In the genomic region with DNA sequence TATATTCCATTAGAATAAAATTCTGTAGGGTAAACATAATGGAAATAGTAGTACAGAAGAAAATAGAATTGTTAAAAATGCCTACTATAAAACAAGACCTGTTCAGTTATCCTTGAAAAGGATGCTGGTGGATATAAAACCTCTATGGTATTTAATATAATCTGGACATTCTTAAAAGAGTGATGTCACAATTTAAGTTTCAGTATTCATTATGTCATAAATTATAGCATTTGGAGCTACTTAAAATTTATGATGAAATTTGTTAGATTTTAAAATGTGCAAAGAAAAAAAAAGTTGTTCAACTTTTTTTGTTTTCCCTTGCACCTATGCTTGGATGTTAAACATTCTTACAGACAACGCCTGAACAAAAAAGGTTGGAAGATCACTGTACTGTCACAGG, we compare ENCODE assay signal across 33 cellular contexts.
"Had no signal": no experiment of that assay in that cellular context is flagged by ENCODE, and none has a peak within 500 bp of the region (broad histone marks: within the 10 kb centered on the region; RNA-seq: fewer than 3 reads in every experiment).

No MANE protein-coding gene starts in this region.

- H3K27ac ChIP-seq: neutrophil, ovary, parathyroid adenoma, psoas muscle, skin epidermis, spleen, suprapubic skin, testis, tibial artery, transverse colon, upper lobe of right lung, uterus had no signal

- H3K4me2 ChIP-seq: smooth muscle cell had no signal

- H3K4me1 ChIP-seq: parathyroid adenoma, psoas muscle, spleen, suprapubic skin, testis, tibial artery, transverse colon, upper lobe of right lung, uterus had no signal

- ATAC-seq: naive thymus-derived CD8-positive, alpha-beta T cell; natural killer cell treated with Interleukin-12 subunit alpha and Interleukin-12 subunit beta and Interleukin-15 and Interleukin-18, amount 100 ng/mL, for 72 hours; psoas muscle; right cardiac atrium; sciatic nerve; stimulated activated memory B cell treated with anti-CD40 and anti-IgM and Interleukin-4, amounts not matched to agents 10 μg/mL and 1 μg/mL and 100 μg/mL, for 72 hours; stimulated activated naive CD8-positive, alpha-beta T cell treated with anti-CD3 and anti-CD28 coated beads, Interleukin-15, amount 100 ng/mL, for 72 hours; stimulated activated naive CD8-positive, alpha-beta T cell treated with anti-CD3 and anti-CD28 coated beads, Interleukin-15, Interleukin-2, amounts not matched to agents 100 U/mL and 50 U/mL, for 24 hours; upper lobe of right lung had no signal

- H3K4me1 Mint-ChIP-seq: nephron progenitor cell; neural crest cell; stimulated activated memory B cell treated with anti-CD40 and anti-IgM and Interleukin-4, amounts not matched to agents 10 μg/mL and 1 μg/mL and 100 μg/mL, for 72 hours; stimulated activated naive CD8-positive, alpha-beta T cell treated with anti-CD3 and anti-CD28 coated beads, Interleukin-15, amount 100 ng/mL, for 72 hours had no signal

- H3K9me3 ChIP-seq: neutrophil, ovary, psoas muscle, spleen, suprapubic skin, testis, tibial artery, transverse colon, upper lobe of right lung, uterus had no signal

- H3K4me3 Mint-ChIP-seq: naive thymus-derived CD8-positive, alpha-beta T cell; natural killer cell treated with Interleukin-12 subunit alpha and Interleukin-12 subunit beta and Interleukin-15 and Interleukin-18, amount 100 ng/mL, for 72 hours; nephron progenitor cell; neural crest cell; stimulated activated memory B cell treated with anti-CD40 and anti-IgM and Interleukin-4, amounts not matched to agents 10 μg/mL and 1 μg/mL and 100 μg/mL, for 72 hours; stimulated activated naive CD8-positive, alpha-beta T cell treated with anti-CD3 and anti-CD28 coated beads, Interleukin-15, amount 100 ng/mL, for 72 hours; type B pancreatic cell had no signal

- H3K27me3 ChIP-seq: neutrophil, ovary, spleen, suprapubic skin, testis, tibial artery, transverse colon, upper lobe of right lung, uterus had no signal

- H2AFZ ChIP-seq: parathyroid adenoma had no signal

- H3K36me3 ChIP-seq: ovary, uterus had no signal

- H3K79me2 ChIP-seq: parathyroid adenoma had no signal

- H3K27me3 Mint-ChIP-seq: naive thymus-derived CD8-positive, alpha-beta T cell; natural killer cell treated with Interleukin-12 subunit alpha and Interleukin-12 subunit beta and Interleukin-15 and Interleukin-18, amount 100 ng/mL, for 72 hours; progenitor cell of endocrine pancreas; stimulated activated memory B cell treated with anti-CD40 and anti-IgM and Interleukin-4, amounts not matched to agents 10 μg/mL and 1 μg/mL and 100 μg/mL, for 72 hours; stimulated activated naive CD8-positive, alpha-beta T cell treated with anti-CD3 and anti-CD28 coated beads, Interleukin-15, amount 100 ng/mL, for 72 hours; type B pancreatic cell had no signal

- DNase-seq: naive thymus-derived CD8-positive, alpha-beta T cell; nephron progenitor cell; nucleus accumbens; ovary; posterior cingulate gyrus; psoas muscle; right cardiac atrium; spleen; stimulated activated CD4-positive, alpha-beta T cell treated with anti-CD3 and anti-CD28 coated beads, Interleukin-12 subunit alpha, Interleukin-12 subunit beta, amount 100 ng/mL, for 4 hours; stimulated activated CD4-positive, alpha-beta T cell treated with anti-CD3 and anti-CD28 coated beads, Interleukin-1b, Interleukin-23, amount 100 ng/mL, for 48 hours; stimulated activated CD4-positive, alpha-beta T cell treated with anti-CD3 and anti-CD28 coated beads, Interleukin-4, amount 100 ng/mL, for 1 hour; stimulated activated CD4-positive, alpha-beta T cell treated with anti-CD3 and anti-CD28 coated beads, Interleukin-4, amount 100 ng/mL, for 4 hours; stimulated activated CD8-positive, alpha-beta memory T cell treated with anti-CD3 and anti-CD28 coated beads, Interleukin-4, amount 100 ng/mL, for 48 hours; stimulated activated naive CD4-positive, alpha-beta T cell; stimulated activated naive CD8-positive, alpha-beta T cell treated with anti-CD3 and anti-CD28 coated beads, Interleukin-15, amount 100 ng/mL, for 72 hours; stimulated activated naive CD8-positive, alpha-beta T cell treated with anti-CD3 and anti-CD28 coated beads, Interleukin-15, Interleukin-2, amounts not matched to agents 100 U/mL and 50 U/mL, for 24 hours; substantia nigra; testis; tibial artery; transverse colon; upper lobe of right lung; uterus had no signal

- H3K9ac ChIP-seq: parathyroid adenoma had no signal

- H3K4me3 ChIP-seq: ovary, psoas muscle, skin epidermis, smooth muscle cell, spleen, suprapubic skin, testis, tibial artery, transverse colon, upper lobe of right lung, uterus had no signal

- H3K27ac Mint-ChIP-seq: natural killer cell treated with Interleukin-12 subunit alpha and Interleukin-12 subunit beta and Interleukin-15 and Interleukin-18, amount 100 ng/mL, for 72 hours; nephron progenitor cell; progenitor cell of endocrine pancreas; stimulated activated memory B cell treated with anti-CD40 and anti-IgM and Interleukin-4, amounts not matched to agents 10 μg/mL and 1 μg/mL and 100 μg/mL, for 72 hours; stimulated activated naive CD8-positive, alpha-beta T cell treated with anti-CD3 and anti-CD28 coated beads, Interleukin-15, amount 100 ng/mL, for 72 hours; type B pancreatic cell had no signal
